8 cellular contexts compared by ENCODE assay signal in the genomic region with DNA sequence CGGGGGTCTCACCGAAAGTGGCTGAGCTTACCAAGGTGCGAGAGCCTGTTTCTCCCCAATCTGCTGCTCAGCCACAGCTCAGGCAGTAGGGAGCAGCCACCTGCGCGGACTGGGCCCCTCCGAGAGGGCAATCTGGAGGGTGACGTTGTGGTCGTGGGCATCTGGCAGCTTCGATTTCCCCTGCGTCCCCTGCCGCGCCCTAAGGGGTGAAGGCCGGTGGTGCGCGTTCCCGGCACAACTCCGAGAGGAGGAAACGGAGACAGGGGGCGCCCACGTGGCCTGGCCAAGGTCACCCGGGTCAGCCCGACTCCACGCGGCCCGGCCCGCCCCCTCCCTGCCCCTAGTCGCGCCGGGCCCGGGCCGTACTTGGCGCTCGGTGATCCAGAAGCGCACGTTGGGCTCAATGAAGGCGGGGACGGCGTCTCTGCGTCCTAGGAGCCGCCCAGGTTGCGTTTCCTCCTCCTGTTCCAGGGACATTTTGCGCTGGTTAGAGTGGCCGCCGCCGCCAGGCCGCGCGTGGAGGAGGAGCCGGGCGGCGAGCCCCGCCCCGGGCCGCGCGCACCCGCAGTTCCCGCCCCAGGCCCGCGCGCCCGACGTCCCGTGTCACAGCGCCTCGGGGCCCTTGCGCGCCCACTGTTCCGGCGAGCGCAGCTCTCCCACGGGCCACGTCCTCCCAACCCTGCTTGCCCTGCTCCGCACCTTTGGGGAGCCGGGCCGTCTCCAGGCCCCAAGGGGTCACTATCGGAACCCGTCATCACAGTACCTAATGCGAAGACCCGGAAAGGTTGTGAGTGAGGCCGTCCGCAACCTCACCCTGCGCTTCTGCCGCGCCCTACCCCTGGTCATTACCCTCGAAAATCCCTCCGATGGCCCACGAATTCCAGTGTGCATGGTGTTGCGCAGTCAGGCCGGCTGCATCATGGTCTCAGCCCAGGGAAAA. TPM values are rescaled to one million over a fixed set of nuclear protein-coding genes. Genes with fewer than 3 reads are reported as not detected.
DNase-seq lines count a peak whose midpoint lies in the region; ATAC-seq and TF ChIP-seq lines count a peak whose summit lies in the region.

A gene with protein sequence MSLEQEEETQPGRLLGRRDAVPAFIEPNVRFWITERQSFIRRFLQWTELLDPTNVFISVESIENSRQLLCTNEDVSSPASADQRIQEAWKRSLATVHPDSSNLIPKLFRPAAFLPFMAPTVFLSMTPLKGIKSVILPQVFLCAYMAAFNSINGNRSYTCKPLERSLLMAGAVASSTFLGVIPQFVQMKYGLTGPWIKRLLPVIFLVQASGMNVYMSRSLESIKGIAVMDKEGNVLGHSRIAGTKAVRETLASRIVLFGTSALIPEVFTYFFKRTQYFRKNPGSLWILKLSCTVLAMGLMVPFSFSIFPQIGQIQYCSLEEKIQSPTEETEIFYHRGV (minus strand): TSS at position 544 of the 940 bp plus-strand sequence. CDS start 67 bp downstream, at position 477.

- no peaks in the 10 kb centered on the region for H3K27me3 Mint-ChIP-seq in activated naive CD8-positive, alpha-beta T cell treated with anti-CD3 and anti-CD28 coated beads, Interleukin-2, amount 10 ng/mL, durations not matched to agents 7 days and 5 days
- no peaks in the 10 kb centered on the region for H3K27me3 Mint-ChIP-seq in progenitor cell of endocrine pancreas

- no peaks in the 10 kb centered on the region; the same call in 1 of the 2 replicates for H3K36me3 ChIP-seq in KMS-11 (ENCODE audit: insufficient read depth)
- peaks cover 0 to 68% (median 26%) of the 10 kb centered on the region in 9 donors for H3K36me3 ChIP-seq in heart right ventricle
- H3K36me3 ChIP-seq in upper lobe of right lung = peaks cover 34% of the 10 kb centered on the region

- H3K4me1 ChIP-seq in KMS-11 (ENCODE audit: low read depth, poor library complexity, severe bottlenecking) (peaks cover 16% of the 10 kb centered on the region), heart right ventricle (peaks cover 0 to 32% (median 19%) of the 10 kb centered on the region in 9 donors), upper lobe of right lung (peaks cover 8% of the 10 kb centered on the region)

- peak; percentile 93 for ATAC-seq in GM21723 (IDR thresholded peaks at IDR 0.05; ENCODE audit: unreplicated experiment)
- peak; percentile 91 for ATAC-seq in activated naive CD8-positive, alpha-beta T cell treated with anti-CD3 and anti-CD28 coated beads, Interleukin-2, amount 10 ng/mL, durations not matched to agents 7 days and 5 days (ENCODE audit: low read depth)
- ATAC-seq in heart right ventricle = peak; percentile 94 to 98 (median 96)
- ATAC-seq in upper lobe of right lung = peak; percentile 99

- H3K36me3 Mint-ChIP-seq in activated naive CD8-positive, alpha-beta T cell treated with anti-CD3 and anti-CD28 coated beads, Interleukin-2, amount 10 ng/mL, durations not matched to agents 7 days and 5 days = peaks cover 23% of the 10 kb centered on the region
- peaks cover 16% of the 10 kb centered on the region for H3K36me3 Mint-ChIP-seq in progenitor cell of endocrine pancreas (ENCODE audit: insufficient read depth)

- no peak within 1 kb of the TSS for H3K4me3 ChIP-seq in KMS-11 (IDR thresholded peaks at IDR 0.05; ENCODE audit: insufficient read depth, low read depth, low read length)
- peak within 1 kb of the TSS; percentile 36 to 98 (median 85) for H3K4me3 ChIP-seq in heart right ventricle
- peak within 1 kb of the TSS; percentile 83 for H3K4me3 ChIP-seq in upper lobe of right lung

- H3K4me3 Mint-ChIP-seq in activated naive CD8-positive, alpha-beta T cell treated with anti-CD3 and anti-CD28 coated beads, Interleukin-2, amount 10 ng/mL, durations not matched to agents 7 days and 5 days = peak within 1 kb of the TSS; percentile 92
- H3K4me3 Mint-ChIP-seq in progenitor cell of endocrine pancreas (ENCODE audit: low read depth) = peak within 1 kb of the TSS; percentile 81

- H3K9ac ChIP-seq in KMS-11 = peak within 1 kb of the TSS; percentile 99

- H3K4me1 Mint-ChIP-seq in activated naive CD8-positive, alpha-beta T cell treated with anti-CD3 and anti-CD28 coated beads, Interleukin-2, amount 10 ng/mL, durations not matched to agents 7 days and 5 days = peaks cover 29% of the 10 kb centered on the region
- H3K4me1 Mint-ChIP-seq in progenitor cell of endocrine pancreas (ENCODE audit: low read depth) = peaks cover 18% of the 10 kb centered on the region

- TF ChIP-seq CTCF in KMS-11 (conservative IDR thresholded peaks at IDR 0.05; ENCODE audit: low read depth, low read length) (no peak), heart right ventricle (IDR thresholded peaks at IDR 0.05) (peak in 3 of 9 donors; percentile 17 to 33 (median 29)), progenitor cell of endocrine pancreas (IDR thresholded peaks at IDR 0.05; ENCODE audit: unreplicated experiment) (no peak), upper lobe of right lung (IDR thresholded peaks at IDR 0.05) (peak; percentile 5)

- H3K79me2 ChIP-seq in KMS-11 (ENCODE audit: insufficient read depth, low read depth) = peaks cover 9% of the 10 kb centered on the region; the same call in 1 of the 2 replicates

- peak within 1 kb of the TSS; percentile 96 for H3K27ac Mint-ChIP-seq in activated naive CD8-positive, alpha-beta T cell treated with anti-CD3 and anti-CD28 coated beads, Interleukin-2, amount 10 ng/mL, durations not matched to agents 7 days and 5 days
- H3K27ac Mint-ChIP-seq in progenitor cell of endocrine pancreas = peak within 1 kb of the TSS; percentile 95

- H3K4me2 ChIP-seq in KMS-11 = peak within 1 kb of the TSS; percentile 89

- H3K27me3 ChIP-seq in KMS-11 (ENCODE audit: insufficient read depth, low read depth) (no peaks in the 10 kb centered on the region), heart right ventricle (no peaks in the 10 kb centered on the region), upper lobe of right lung (no peaks in the 10 kb centered on the region)

- no peaks in the 10 kb centered on the region for H3K9me3 Mint-ChIP-seq in activated naive CD8-positive, alpha-beta T cell treated with anti-CD3 and anti-CD28 coated beads, Interleukin-2, amount 10 ng/mL, durations not matched to agents 7 days and 5 days
- no peaks in the 10 kb centered on the region for H3K9me3 Mint-ChIP-seq in progenitor cell of endocrine pancreas (ENCODE audit: low read depth)

- DNase-seq in GM04503 (ENCODE audit: low read depth) = peak; percentile 13
- DNase-seq in SW 1271 (lab: John Stamatoyannopoulos, UW) = peak; percentile 7 to 65
- peak; percentile 92 for DNase-seq in activated naive CD8-positive, alpha-beta T cell treated with anti-CD3 and anti-CD28 coated beads, Interleukin-2, amount 10 ng/mL, durations not matched to agents 7 days and 5 days
- peak; percentile 80 to 84 for DNase-seq in heart right ventricle
- DNase-seq in progenitor cell of endocrine pancreas (ENCODE audit: low spot score, unreplicated experiment) = peak; percentile 62
- DNase-seq in upper lobe of right lung = peak; percentile 92

- POLR2A ChIA-PET in activated naive CD8-positive, alpha-beta T cell treated with anti-CD3 and anti-CD28 coated beads, Interleukin-2, amount 10 ng/mL, durations not matched to agents 7 days and 5 days (lab: Charles Lee) = interaction anchor here (0.7 to 3.0 kb wide), 16 partner anchors 14 to 706 kb away, joined by 3 to 12 read pairs (median 4); partner anchors contain the start of genes DENND10 and GRK5

- H3K27ac ChIP-seq in KMS-11 = peak within 1 kb of the TSS; percentile 89
- peak within 1 kb of the TSS; percentile 39 to 96 (median 96) for H3K27ac ChIP-seq in heart right ventricle
- peak within 1 kb of the TSS; percentile 91 for H3K27ac ChIP-seq in upper lobe of right lung

- intact Hi-C loops in heart right ventricle (cut with DNase I) (loop anchor here in 2 of 10 donors (1.0 to 5.0 kb wide), 2 partner anchors 85 to 88 kb away; partner anchors contain the start of gene EIF3A (in 1 of the 2)), upper lobe of right lung (cut with DNase I) (no loop called here)

- H3K9me3 ChIP-seq in heart right ventricle = no peaks in the 10 kb centered on the region
- no peaks in the 10 kb centered on the region for H3K9me3 ChIP-seq in upper lobe of right lung

- no peaks in the 10 kb centered on the region for H4K20me1 ChIP-seq in KMS-11 (ENCODE audit: insufficient read depth)

- WGBS in heart right ventricle, 2 donors = 0 to 1% methylated on average over 89 to 90 of the region's 90 CpGs

- peak within 1 kb of the TSS; percentile 92 for H2AFZ ChIP-seq in KMS-11 (ENCODE audit: low read depth)

RNA-seq across cellular contexts. Expression of the gene that starts here (rescaled TPM):
- total RNA-seq in activated naive CD8-positive, alpha-beta T cell treated with anti-CD3 and anti-CD28 coated beads, Interleukin-2, amount 10 ng/mL, durations not matched to agents 7 days and 5 days = 10 to 100 TPM; 23.2 to 24.1 TPM
- total RNA-seq in heart right ventricle (10 to 100 TPM; 32.3 to 53.1 (median 43.3) TPM), progenitor cell of endocrine pancreas (25.7 and 27.2 TPM in 2 replicates), upper lobe of right lung (20.8 TPM)
- polyA plus RNA-seq in heart right ventricle = 10 to 100 TPM; 65.6 to 95.2 TPM

Comparison
In these comparisons a context has a peak if more than half of its experiments do, and no peak if none do; other contexts are left out.
1. DNase-seq: peak in every context shown above with its lines; median percentile 92 in activated naive CD8-positive, alpha-beta T cell treated with anti-CD3 and anti-CD28 coated beads, Interleukin-2, amount 10 ng/mL, durations not matched to agents 7 days and 5 days; 92 in upper lobe of right lung; 82 in heart right ventricle; 62 in progenitor cell of endocrine pancreas; 36 in SW 1271; 13 in GM04503.